Comparison of ENCODE assay signal across 8 cellular contexts in genomic region chr12:104280703-104281458, GRCh38. TPM values are rescaled to one million over a fixed set of nuclear protein-coding genes. Genes with fewer than 3 reads are reported as not detected.
DNase-seq lines count a peak whose midpoint lies in the region; ATAC-seq and TF ChIP-seq lines count a peak whose summit lies in the region.
"Had no signal": no experiment of that assay in that cellular context is flagged by ENCODE, and none has a peak within 500 bp of the region (broad histone marks: within the 10 kb centered on the region; RNA-seq: fewer than 3 reads in every experiment).

No MANE protein-coding gene starts in this region.

- ATAC-seq in GM21576 (IDR thresholded peaks at IDR 0.05; ENCODE audit: unreplicated experiment) = no peak

- H3K27ac Mint-ChIP-seq in chondrocyte (ENCODE audit: unreplicated experiment) (peak overlapping the region; percentile 77), immature natural killer cell (no peak overlapping the region)

- no peaks in the 10 kb centered on the region for H3K36me3 Mint-ChIP-seq in chondrocyte (ENCODE audit: low read depth)
- no peaks in the 10 kb centered on the region for H3K36me3 Mint-ChIP-seq in immature natural killer cell

- H3K4me1 Mint-ChIP-seq in chondrocyte (ENCODE audit: low read depth) = peaks cover 31% of the 10 kb centered on the region
- H3K4me1 Mint-ChIP-seq in immature natural killer cell = peaks cover 7 to 9% of the 10 kb centered on the region in 2 donors

- H3K4me3 Mint-ChIP-seq in chondrocyte (ENCODE audit: unreplicated experiment) = no peak overlapping the region
- H3K4me3 Mint-ChIP-seq in immature natural killer cell = no peak overlapping the region

- TF ChIP-seq CTCF in chondrocyte (IDR thresholded peaks at IDR 0.05) = no peak

- DNase-seq in GM04504 (ENCODE audit: low read depth) (peak; percentile 70), NOMO-1 treated with DMSO at 0.1 percent for 48 hours (lab: John Stamatoyannopoulos, UW; ENCODE audit: unreplicated experiment) (peak; percentile 59), chondrocyte (ENCODE audit: low spot score) (no peak), renal cortical epithelial cell (ENCODE audit: low read depth) (peak; percentile 95), immature natural killer cell (no peak), activated gamma-delta T cell treated with Interleukin-2 at 50 U/mL for 16 hours (no peak)
- DNase-seq: activated CD4-positive, alpha-beta T cell treated with anti-CD3 and anti-CD28 coated beads for 4 hours had no signal

- H3K27me3 Mint-ChIP-seq in chondrocyte (ENCODE audit: low read depth) (no peaks in the 10 kb centered on the region), immature natural killer cell (ENCODE audit: low read depth in 3 of 3) (peaks cover 0 to 2% (median 1%) of the 10 kb centered on the region in 3 donors)

- H3K9me3 Mint-ChIP-seq in chondrocyte (ENCODE audit: low read depth) = peaks cover 4% of the 10 kb centered on the region
- no peaks in the 10 kb centered on the region for H3K9me3 Mint-ChIP-seq in immature natural killer cell

RNA-seq across cellular contexts. Expression of gene EID3, which starts 22.7 kb away (rescaled TPM):
- total RNA-seq in chondrocyte = 1.3 to 1.8 TPM (median 1.5 TPM) in 3 replicates
- 3.5 and 8.5 TPM in 2 replicates for total RNA-seq in renal cortical epithelial cell
- 10 to 100 TPM in 1 of 3 donors, 1 to 10 TPM in 2; 5.4 to 15.7 (median 9.5) TPM for polyA plus RNA-seq in immature natural killer cell

Comparison
In these comparisons a context has a peak if more than half of its experiments do, and no peak if none do; other contexts are left out.
1. DNase-seq: peak in GM04504 (single experiment), NOMO-1 treated with DMSO at 0.1 percent for 48 hours (single experiment) and renal cortical epithelial cell (single experiment); none in chondrocyte (single experiment), immature natural killer cell (0 of 3) and activated gamma-delta T cell treated with Interleukin-2 at 50 U/mL for 16 hours (single experiment).